Comparison of ENCODE assay signal across 18 cellular contexts in the genomic region with DNA sequence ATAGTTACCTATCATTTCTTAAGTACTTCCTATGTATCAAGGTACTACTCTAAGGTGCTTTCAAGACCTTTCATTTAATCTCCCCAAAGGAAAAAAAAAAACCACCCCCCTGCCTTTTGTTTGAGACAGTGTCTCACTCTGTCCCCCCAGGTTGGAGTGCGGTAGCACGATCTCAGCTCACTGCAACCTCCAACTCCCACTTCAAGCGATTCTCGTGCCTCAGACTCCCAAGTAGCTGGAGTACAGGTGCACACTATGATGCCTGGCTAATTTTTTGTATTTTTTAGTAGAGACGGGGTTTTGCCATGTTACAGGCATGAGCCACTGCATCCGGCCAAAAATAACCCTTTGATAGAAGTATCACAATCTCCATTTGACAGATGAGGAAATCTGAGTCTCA. TPM values are rescaled to one million over a fixed set of nuclear protein-coding genes. Genes with fewer than 3 reads are reported as not detected.
DNase-seq lines count a peak whose midpoint lies in the region; ATAC-seq and TF ChIP-seq lines count a peak whose summit lies in the region.
"Had no signal": no experiment of that assay in that cellular context is flagged by ENCODE, and none has a peak within 500 bp of the region (broad histone marks: within the 10 kb centered on the region; RNA-seq: fewer than 3 reads in every experiment).

No MANE protein-coding gene starts in this region.

- TF ChIP-seq CTCF in C4-2B (conservative IDR thresholded peaks at IDR 0.05) = no peak

- H3K4me3 Mint-ChIP-seq in T-helper 2 cell treated with Interferon-gamma antibody and Interleukin-4, amounts not matched to agents 5 μg/mL and 100 μg/mL, for 36 hours = no peak overlapping the region
- peak overlapping the region; percentile 56 for H3K4me3 Mint-ChIP-seq in T-helper 17 cell
- H3K4me3 Mint-ChIP-seq: mesothelial cell of epicardium, naive B cell had no signal

- no peak for ATAC-seq in T-helper 17 cell

- peaks cover 33% of the 10 kb centered on the region for H3K4me1 Mint-ChIP-seq in T-helper 2 cell treated with Interferon-gamma antibody and Interleukin-4, amounts not matched to agents 5 μg/mL and 100 μg/mL, for 36 hours (ENCODE audit: low read depth)
- H3K4me1 Mint-ChIP-seq in T-helper 17 cell = peaks cover 35% of the 10 kb centered on the region

- no peaks in the 10 kb centered on the region for H3K27me3 Mint-ChIP-seq in T-helper 2 cell treated with Interferon-gamma antibody and Interleukin-4, amounts not matched to agents 5 μg/mL and 100 μg/mL, for 36 hours (ENCODE audit: low read depth)
- no peaks in the 10 kb centered on the region for H3K27me3 Mint-ChIP-seq in T-helper 17 cell
- H3K27me3 Mint-ChIP-seq: naive B cell had no signal

- peaks cover 34% of the 10 kb centered on the region for H3K36me3 Mint-ChIP-seq in T-helper 2 cell treated with Interferon-gamma antibody and Interleukin-4, amounts not matched to agents 5 μg/mL and 100 μg/mL, for 36 hours (ENCODE audit: low read depth)
- peaks cover 2% of the 10 kb centered on the region for H3K36me3 Mint-ChIP-seq in T-helper 17 cell (ENCODE audit: low read depth)

- DNase-seq in T-helper 2 cell treated with Interferon-gamma antibody and Interleukin-4, amounts not matched to agents 5 μg/mL and 100 μg/mL, for 36 hours (ENCODE audit: low spot score) = no peak
- DNase-seq in T-helper 2 cell (no peak), T-helper 17 cell (no peak), islet precursor cell (peak; percentile 2), cortex of kidney (lab: John Stamatoyannopoulos, UW) (no peak), NCI-H2107 treated with DMSO at 0.1 percent for 48 hours (lab: John Stamatoyannopoulos, UW; ENCODE audit: unreplicated experiment) (no peak), SIG-M5 treated with dmso at 0.1 percent for 504 hours (lab: John Stamatoyannopoulos, UW; ENCODE audit: unreplicated experiment) (no peak)
- DNase-seq: activated CD4-positive, alpha-beta T cell treated with anti-CD3 and anti-CD28 coated beads for 1 hour; activated effector memory CD4-positive, alpha-beta T cell treated with anti-CD3 and anti-CD28 coated beads, Interleukin-2, amount 50 U/mL, for 16 hours; anterior cingulate cortex; H7; naive B cell; NCI-H524; Peyer's patch; SIG-M5; stimulated activated naive CD4-positive, alpha-beta T cell treated with Interleukin-2 at 50 U/mL for 16 hours had no signal

- H3K27ac Mint-ChIP-seq in T-helper 2 cell treated with Interferon-gamma antibody and Interleukin-4, amounts not matched to agents 5 μg/mL and 100 μg/mL, for 36 hours = peak overlapping the region; percentile 12
- peak overlapping the region; percentile 76 for H3K27ac Mint-ChIP-seq in T-helper 17 cell
- H3K27ac Mint-ChIP-seq: mesothelial cell of epicardium had no signal

- no peaks in the 10 kb centered on the region for H3K9me3 Mint-ChIP-seq in T-helper 2 cell treated with Interferon-gamma antibody and Interleukin-4, amounts not matched to agents 5 μg/mL and 100 μg/mL, for 36 hours
- H3K9me3 Mint-ChIP-seq: mesothelial cell of epicardium, naive B cell had no signal

- H3K27ac ChIP-seq in C4-2B = peak overlapping the region; percentile 25
- H3K27ac ChIP-seq: Peyer's patch had no signal

- no peaks in the 10 kb centered on the region for H3K9me3 ChIP-seq in T-helper 17 cell (ENCODE audit: control insufficient read depth, low read length, poor library complexity, severe bottlenecking)
- H3K9me3 ChIP-seq: Peyer's patch had no signal

RNA-seq across cellular contexts. Expression of gene SERINC5, which starts 29.9 kb away (rescaled TPM):
- total RNA-seq in T-helper 17 cell = 100 to 1,000 TPM; 118 to 119 TPM
